In genomic region chr1:175599212-175599681, GRCh38 we compare ENCODE assay signal across 12 cellular contexts.
A peak's percentile ranks its signal among the peaks of the same experiment; 100 is the strongest.
DNase-seq lines count a peak whose midpoint lies in the region; ATAC-seq and TF ChIP-seq lines count a peak whose summit lies in the region.
"Had no signal": no experiment of that assay in that cellular context is flagged by ENCODE, and none has a peak within 500 bp of the region (broad histone marks: within the 10 kb centered on the region; RNA-seq: fewer than 3 reads in every experiment).

No MANE protein-coding gene starts in this region.

- no peaks in the 10 kb centered on the region for H3K9me3 Mint-ChIP-seq in CD8-positive, alpha-beta T cell

- peaks cover 31% of the 10 kb centered on the region for H3K27me3 Mint-ChIP-seq in CD8-positive, alpha-beta T cell (ENCODE audit: low read depth)

- H3K4me1 ChIP-seq in mesodermal cell (ENCODE audit: control insufficient read depth, insufficient read depth, low read length, poor library complexity, severe bottlenecking), result no peaks in the 10 kb centered on the region
- no peaks in the 10 kb centered on the region for H3K4me1 ChIP-seq in CD8-positive, alpha-beta T cell (ENCODE audit: insufficient read depth, low read length)

- no peaks in the 10 kb centered on the region for H3K36me3 Mint-ChIP-seq in CD8-positive, alpha-beta T cell

- no peaks in the 10 kb centered on the region for H3K9me3 ChIP-seq in mesodermal cell (ENCODE audit: control insufficient read depth, low read length)
- H3K9me3 ChIP-seq in CD8-positive, alpha-beta T cell (ENCODE audit: low read length), result no peaks in the 10 kb centered on the region

- H3K4me3 ChIP-seq in mesodermal cell (ENCODE audit: extremely low read depth, insufficient read depth, low read length, poor library complexity, severe bottlenecking), result peak overlapping the region; percentile 19
- H3K4me3 ChIP-seq in CD8-positive, alpha-beta T cell (ENCODE audit: low read depth, low read length), result no peak overlapping the region

- intact Hi-C loops in CD8-positive, alpha-beta T cell (cut with DNase I, micrococcal nuclease), result no loop called here

- CTCF ChIA-PET in CD8-positive, alpha-beta T cell (lab: Charles Lee), result no interaction called here

- WGBS in mesodermal cell (ENCODE audit: insufficient coverage in 2 of 2), 2 experiments, result 11 to 12% methylated on average over 39 to 42 of the region's 42 CpGs

- POLR2A ChIA-PET in CD8-positive, alpha-beta T cell (lab: Charles Lee), result interaction anchor here (0.6 kb wide), 1 partner anchor 801 kb away, joined by 3 read pairs; no protein-coding TSS in a partner anchor

- H3K27ac ChIP-seq in mesodermal cell (ENCODE audit: low read depth, low read length, severe bottlenecking), result no peak overlapping the region
- no peak overlapping the region for H3K27ac ChIP-seq in CD8-positive, alpha-beta T cell (ENCODE audit: low read depth, low read length)
- H3K27ac ChIP-seq: C4-2B had no signal

- ATAC-seq in GM21786 (IDR thresholded peaks at IDR 0.05; ENCODE audit: unreplicated experiment), result peak; percentile 32
- no peak for ATAC-seq in CD8-positive, alpha-beta T cell

- TF ChIP-seq CTCF in CD8-positive, alpha-beta T cell (IDR thresholded peaks at IDR 0.05), result no peak

- no peaks in the 10 kb centered on the region for H3K36me3 ChIP-seq in mesodermal cell (ENCODE audit: control insufficient read depth, insufficient read depth, low read length)
- H3K36me3 ChIP-seq in CD8-positive, alpha-beta T cell (ENCODE audit: insufficient read depth, low read length), result no peaks in the 10 kb centered on the region

- H3K27me3 ChIP-seq in CD8-positive, alpha-beta T cell (ENCODE audit: insufficient read depth, low read length), result no peaks in the 10 kb centered on the region

- no peak overlapping the region for H3K27ac Mint-ChIP-seq in CD8-positive, alpha-beta T cell

- H3K4me3 Mint-ChIP-seq in CD8-positive, alpha-beta T cell, result no peak overlapping the region

- peak; percentile 71 for DNase-seq in ELF-1 (ENCODE audit: low read depth, low spot score)
- DNase-seq in cerebellar cortex (ENCODE audit: low spot score), result peak; percentile 37
- no peak for DNase-seq in HCEC 1CT
- DNase-seq in NCI-H2029 (lab: John Stamatoyannopoulos, UW), result no peak
- no peak for DNase-seq in CD8-positive, alpha-beta T cell
- no peak for DNase-seq in NCI-H1092 treated with DMSO at 0.1 percent for 48 hours (lab: John Stamatoyannopoulos, UW)
- DNase-seq: KG1, NCI-H526, T-helper 2 cell had no signal

- no peaks in the 10 kb centered on the region for H3K4me1 Mint-ChIP-seq in CD8-positive, alpha-beta T cell (ENCODE audit: low read depth)

Comparison
In these comparisons a context has a peak if more than half of its experiments do, and no peak if none do; other contexts are left out.
1. DNase-seq: peak in ELF-1 (single experiment) and cerebellar cortex (single experiment); none in HCEC 1CT (single experiment), NCI-H2029 (single experiment), CD8-positive, alpha-beta T cell (0 of 7) and NCI-H1092 treated with DMSO at 0.1 percent for 48 hours (single experiment).